21 cellular contexts compared by ENCODE assay signal in genomic region chr11:45238724-45239123, GRCh38. TPM values are rescaled to one million over a fixed set of nuclear protein-coding genes. Genes with fewer than 3 reads are reported as not detected.
DNase-seq lines count a peak whose midpoint lies in the region; ATAC-seq and TF ChIP-seq lines count a peak whose summit lies in the region.
"Had no signal": no experiment of that assay in that cellular context is flagged by ENCODE, and none has a peak within 500 bp of the region (broad histone marks: within the 10 kb centered on the region; RNA-seq: fewer than 3 reads in every experiment).

No MANE protein-coding gene starts in this region.

- no peak overlapping the region for H3K4me3 Mint-ChIP-seq in activated T-helper 2 cell treated with anti-CD3 and anti-CD28 coated beads, Interferon-gamma antibody, Interleukin-2, Interleukin-4, amounts not matched to agents 10 μg/mL and 5 μg/mL and 100 μg/mL, durations not matched to agents 14 hours and 24 hours and 36 hours (ENCODE audit: low read depth)
- no peak overlapping the region for H3K4me3 Mint-ChIP-seq in activated T-cell treated with anti-CD3 and anti-CD28 coated beads, Interleukin-2, amount 50 U/mL, for 72 hours
- H3K4me3 Mint-ChIP-seq: CD4-positive, alpha-beta memory T cell; effector memory CD8-positive, alpha-beta T cell had no signal

- no peaks in the 10 kb centered on the region for H3K36me3 Mint-ChIP-seq in activated T-helper 2 cell treated with anti-CD3 and anti-CD28 coated beads, Interferon-gamma antibody, Interleukin-2, Interleukin-4, amounts not matched to agents 10 μg/mL and 5 μg/mL and 100 μg/mL, durations not matched to agents 14 hours and 24 hours and 36 hours (ENCODE audit: low read depth)
- H3K36me3 Mint-ChIP-seq in activated T-cell treated with anti-CD3 and anti-CD28 coated beads, Interleukin-2, amount 50 U/mL, for 72 hours (ENCODE audit: insufficient read depth in 2 of 2), result no peaks in the 10 kb centered on the region
- H3K36me3 Mint-ChIP-seq: naive B cell had no signal

- H2AFZ ChIP-seq in fibroblast of lung (ENCODE audit: low read length) (no peak overlapping the region), osteoblast (ENCODE audit: low read length) (no peak overlapping the region)

- H3K27me3 ChIP-seq in fibroblast of lung (ENCODE audit: control insufficient read depth, insufficient read depth, low read length), result peaks cover 9% of the 10 kb centered on the region
- H3K27me3 ChIP-seq in osteoblast (ENCODE audit: insufficient read depth, low read length), result peaks cover 4% of the 10 kb centered on the region

- H3K4me1 ChIP-seq in fibroblast of lung (ENCODE audit: control insufficient read depth, extremely low read depth, insufficient read depth, low read length) (no peaks in the 10 kb centered on the region), osteoblast (ENCODE audit: insufficient read depth, low read length) (peaks cover 5% of the 10 kb centered on the region)
- H3K4me1 ChIP-seq: psoas muscle had no signal

- no peaks in the 10 kb centered on the region for H3K79me2 ChIP-seq in fibroblast of lung (ENCODE audit: control insufficient read depth, insufficient read depth, low read length)
- H3K79me2 ChIP-seq in osteoblast (ENCODE audit: insufficient read depth, low read length), result no peaks in the 10 kb centered on the region

- H3K36me3 ChIP-seq in fibroblast of lung (ENCODE audit: control insufficient read depth, insufficient read depth, low read length) (no peaks in the 10 kb centered on the region), osteoblast (ENCODE audit: insufficient read depth, low read length) (no peaks in the 10 kb centered on the region)

- no peaks in the 10 kb centered on the region for H3K4me1 Mint-ChIP-seq in activated T-helper 2 cell treated with anti-CD3 and anti-CD28 coated beads, Interferon-gamma antibody, Interleukin-2, Interleukin-4, amounts not matched to agents 10 μg/mL and 5 μg/mL and 100 μg/mL, durations not matched to agents 14 hours and 24 hours and 36 hours (ENCODE audit: low read depth)
- no peaks in the 10 kb centered on the region for H3K4me1 Mint-ChIP-seq in activated T-cell treated with anti-CD3 and anti-CD28 coated beads, Interleukin-2, amount 50 U/mL, for 72 hours (ENCODE audit: low read depth)
- H3K4me1 Mint-ChIP-seq: CD4-positive, alpha-beta memory T cell; naive B cell had no signal

- peak; percentile 24 for DNase-seq in Daoy (ENCODE audit: low read depth)
- DNase-seq in RPMI7951 (ENCODE audit: low read depth), result peak; percentile 36
- DNase-seq in fibroblast of lung (ENCODE audit: low read depth in 2 of 2), result peak; percentile 21 to 93
- DNase-seq in osteoblast (ENCODE audit: insufficient read length, low spot score, missing footprints), result peak; percentile 97
- DNase-seq in activated T-helper 2 cell treated with anti-CD3 and anti-CD28 coated beads, Interferon-gamma antibody, Interleukin-2, Interleukin-4, amounts not matched to agents 10 μg/mL and 5 μg/mL and 100 μg/mL, durations not matched to agents 14 hours and 24 hours and 36 hours (ENCODE audit: low spot score), result no peak
- DNase-seq in NCI-H187 treated with DMSO at 0.1 percent for 48 hours (lab: John Stamatoyannopoulos, UW), result no peak
- no peak for DNase-seq in activated T-cell treated with anti-CD3 and anti-CD28 coated beads, Interleukin-2, amount 50 U/mL, for 72 hours
- DNase-seq: CD4-positive, alpha-beta memory T cell; effector memory CD8-positive, alpha-beta T cell; GOT3; naive B cell; NCI-H1694; NCI-H510A treated with DMSO at 0.1 percent for 48 hours; psoas muscle; stimulated activated CD4-positive, alpha-beta T cell treated with anti-CD3 and anti-CD28 coated beads, Interleukin-2, amount 100 ng/mL, for 48 hours; T-helper 1 cell had no signal

- no peak for TF ChIP-seq CTCF in fibroblast of lung (conservative IDR thresholded peaks at IDR 0.05 in 1 of 2, IDR thresholded peaks at IDR 0.05 in 1 of 2; ENCODE audit: low read depth in 1 of 2, low read length in 2 of 2)
- no peak for TF ChIP-seq CTCF in osteoblast (IDR thresholded peaks at IDR 0.05; ENCODE audit: extremely low read depth, low read depth, low read length)

- no peak overlapping the region for H3K9ac ChIP-seq in fibroblast of lung (ENCODE audit: insufficient read depth, low read length)
- H3K9ac ChIP-seq: KMS-11 had no signal

- H3K9me3 ChIP-seq in fibroblast of lung (ENCODE audit: control insufficient read depth, insufficient read depth, low read depth, low read length) (no peaks in the 10 kb centered on the region), osteoblast (ENCODE audit: low read depth, low read length) (no peaks in the 10 kb centered on the region)
- H3K9me3 ChIP-seq: psoas muscle had no signal

- no peak overlapping the region for H3K27ac Mint-ChIP-seq in activated T-helper 2 cell treated with anti-CD3 and anti-CD28 coated beads, Interferon-gamma antibody, Interleukin-2, Interleukin-4, amounts not matched to agents 10 μg/mL and 5 μg/mL and 100 μg/mL, durations not matched to agents 14 hours and 24 hours and 36 hours
- H3K27ac Mint-ChIP-seq in activated T-cell treated with anti-CD3 and anti-CD28 coated beads, Interleukin-2, amount 50 U/mL, for 72 hours, result no peak overlapping the region
- H3K27ac Mint-ChIP-seq: CD4-positive, alpha-beta memory T cell; effector memory CD8-positive, alpha-beta T cell; naive B cell had no signal

- H3K4me3 ChIP-seq in fibroblast of lung (replicated peaks in 1 of 4; ENCODE audit: control extremely low read depth in 1 of 4, insufficient read depth in 1 of 4, low read depth in 3 of 4, low read length in 4 of 4) (no peak overlapping the region), osteoblast (ENCODE audit: insufficient read depth, low read length) (no peak overlapping the region)
- H3K4me3 ChIP-seq: psoas muscle had no signal

- no peak overlapping the region for H3K4me2 ChIP-seq in fibroblast of lung (ENCODE audit: extremely low read depth, insufficient read depth, low read length)
- no peak overlapping the region for H3K4me2 ChIP-seq in osteoblast (ENCODE audit: insufficient read depth, low read length)
- H3K4me2 ChIP-seq: KMS-11 had no signal

- intact Hi-C loops in activated T-helper 2 cell treated with anti-CD3 and anti-CD28 coated beads, Interferon-gamma antibody, Interleukin-2, Interleukin-4, amounts not matched to agents 10 μg/mL and 5 μg/mL and 100 μg/mL, durations not matched to agents 14 hours and 24 hours and 36 hours (cut with micrococcal nuclease), result no loop called here

- H3K9me3 Mint-ChIP-seq in activated T-helper 2 cell treated with anti-CD3 and anti-CD28 coated beads, Interferon-gamma antibody, Interleukin-2, Interleukin-4, amounts not matched to agents 10 μg/mL and 5 μg/mL and 100 μg/mL, durations not matched to agents 14 hours and 24 hours and 36 hours, result no peaks in the 10 kb centered on the region
- peaks cover 3 to 4% of the 10 kb centered on the region in 2 donors for H3K9me3 Mint-ChIP-seq in activated T-cell treated with anti-CD3 and anti-CD28 coated beads, Interleukin-2, amount 50 U/mL, for 72 hours
- H3K9me3 Mint-ChIP-seq: effector memory CD8-positive, alpha-beta T cell had no signal

- H3K27ac ChIP-seq in fibroblast of lung (ENCODE audit: insufficient read depth, low read length) (no peak overlapping the region), osteoblast (ENCODE audit: low read depth, low read length) (peak overlapping the region; percentile 40)
- H3K27ac ChIP-seq: KMS-11, psoas muscle had no signal

- H3K27me3 Mint-ChIP-seq in activated T-helper 2 cell treated with anti-CD3 and anti-CD28 coated beads, Interferon-gamma antibody, Interleukin-2, Interleukin-4, amounts not matched to agents 10 μg/mL and 5 μg/mL and 100 μg/mL, durations not matched to agents 14 hours and 24 hours and 36 hours (ENCODE audit: low read depth), result no peaks in the 10 kb centered on the region
- peaks cover 35% of the 10 kb centered on the region for H3K27me3 Mint-ChIP-seq in activated T-cell treated with anti-CD3 and anti-CD28 coated beads, Interleukin-2, amount 50 U/mL, for 72 hours (ENCODE audit: low read depth)

- ATAC-seq in HG03457 (IDR thresholded peaks at IDR 0.05; ENCODE audit: unreplicated experiment), result no peak
- ATAC-seq in activated T-cell treated with anti-CD3 and anti-CD28 coated beads, Interleukin-2, amount 50 U/mL, for 72 hours (replicated peaks in 1 of 2), result no peak
- ATAC-seq: activated CD4-positive, CD25-positive, alpha-beta regulatory T cell treated with anti-CD3 and anti-CD28 coated beads, Interleukin-2, amount 50 U/mL, for 24 hours; effector memory CD8-positive, alpha-beta T cell; psoas muscle had no signal

- no peaks in the 10 kb centered on the region for H4K20me1 ChIP-seq in fibroblast of lung (ENCODE audit: control insufficient read depth, extremely low read depth, insufficient read depth, low read length)
- no peaks in the 10 kb centered on the region for H4K20me1 ChIP-seq in osteoblast (ENCODE audit: insufficient read depth, low read length)

RNA-seq across cellular contexts. Expression of gene SYT13, which starts 47.4 kb away (rescaled TPM):
- total RNA-seq in Daoy (2014; rRNA removed; shearing (Covaris generic)), result 0.91 and 2.6 TPM in 2 replicates
- 0.10 and 0.72 TPM in 2 replicates for total RNA-seq in RPMI7951 (2014; rRNA removed; shearing (Covaris generic))
- total RNA-seq in fibroblast of lung, result not detected in 2 replicates
- not detected in 2 replicates for polyA plus RNA-seq in fibroblast of lung
- polyA plus RNA-seq in fibroblast of lung (2012), result not detected in 2 replicates
- polyA minus RNA-seq in fibroblast of lung (ENCODE audit: low replicate concordance), result not detected in 2 replicates
- under 0.01 TPM in 2 replicates for total RNA-seq in osteoblast
- total RNA-seq in activated T-helper 2 cell treated with anti-CD3 and anti-CD28 coated beads, Interferon-gamma antibody, Interleukin-2, Interleukin-4, amounts not matched to agents 10 μg/mL and 5 μg/mL and 100 μg/mL, durations not matched to agents 14 hours and 24 hours and 36 hours, result not detected in 2 replicates
- not detected for total RNA-seq in activated T-cell treated with anti-CD3 and anti-CD28 coated beads, Interleukin-2, amount 50 U/mL, for 72 hours
- total RNA-seq: CD4-positive, alpha-beta memory T cell; OCI-LY7 had no signal
- polyA plus RNA-seq: CD4-positive, alpha-beta memory T cell; urinary bladder had no signal

Comparison
In these comparisons a context has a peak if more than half of its experiments do, and no peak if none do; other contexts are left out.
1. DNase-seq: peak in Daoy (single experiment), RPMI7951 (single experiment), fibroblast of lung (2 of 2) and osteoblast (single experiment); none in activated T-helper 2 cell treated with anti-CD3 and anti-CD28 coated beads, Interferon-gamma antibody, Interleukin-2, Interleukin-4, amounts not matched to agents 10 μg/mL and 5 μg/mL and 100 μg/mL, durations not matched to agents 14 hours and 24 hours and 36 hours (single experiment), NCI-H187 treated with DMSO at 0.1 percent for 48 hours (single experiment) and activated T-cell treated with anti-CD3 and anti-CD28 coated beads, Interleukin-2, amount 50 U/mL, for 72 hours (0 of 2).